ENCODE assay signal across 18 cellular contexts in the genomic region with DNA sequence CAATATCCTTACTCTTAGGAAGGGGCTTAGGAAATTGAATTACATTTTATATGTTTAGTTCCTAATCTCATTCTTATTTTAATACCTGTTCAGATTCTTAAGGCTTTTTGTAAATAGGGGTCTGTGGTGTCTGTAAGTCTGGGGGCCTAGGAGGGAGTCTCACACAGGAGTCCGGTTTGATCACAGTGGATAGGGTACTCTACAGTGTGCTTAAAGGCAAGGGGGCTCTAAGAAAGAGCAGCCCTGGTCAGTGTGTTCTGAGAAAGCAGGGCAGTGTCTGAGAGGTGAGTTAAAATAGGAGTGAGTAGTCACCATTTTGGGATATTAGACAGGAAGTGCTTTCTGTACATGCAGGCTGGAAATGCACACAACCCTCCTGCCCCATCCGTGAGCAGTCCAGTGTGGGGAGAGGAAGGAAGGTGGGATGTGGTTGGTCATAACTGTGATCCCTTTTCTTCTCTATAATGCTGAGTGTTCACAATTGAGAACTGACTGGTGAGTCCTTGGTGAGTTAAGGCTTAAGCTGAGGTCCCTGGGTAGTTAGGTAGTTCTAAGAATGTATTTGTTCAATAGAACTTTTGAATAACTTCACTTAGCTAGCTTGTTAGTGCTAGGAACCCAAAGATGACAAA. TPM values are rescaled to one million over a fixed set of nuclear protein-coding genes. Genes with fewer than 3 reads are reported as not detected.
DNase-seq lines count a peak whose midpoint lies in the region; ATAC-seq, FAIRE-seq and TF ChIP-seq lines count a peak whose summit lies in the region.
"Had no signal": no experiment of that assay in that cellular context is flagged by ENCODE, and none has a peak within 500 bp of the region (broad histone marks: within the 10 kb centered on the region; RNA-seq: fewer than 3 reads in every experiment).

No MANE protein-coding gene starts in this region.

- peak; percentile 11 to 59 for ATAC-seq in natural killer cell treated with Interleukin-12 subunit alpha and Interleukin-12 subunit beta and Interleukin-15 and Interleukin-18, amount 100 ng/mL, for 72 hours
- ATAC-seq in natural killer cell, result no peak
- ATAC-seq: activated CD4-positive, CD25-positive, alpha-beta regulatory T cell treated with anti-CD3 and anti-CD28 coated beads, Interleukin-2, amount 50 U/mL, for 24 hours; GM12878; left colon; naive thymus-derived CD8-positive, alpha-beta T cell; Right ventricle myocardium inferior had no signal

- no peak for TF ChIP-seq CTCF in natural killer cell (IDR thresholded peaks at IDR 0.05)
- TF ChIP-seq CTCF in type B pancreatic cell (conservative IDR thresholded peaks at IDR 0.05), result no peak
- no peak for TF ChIP-seq CTCF in right atrium auricular region (IDR thresholded peaks at IDR 0.05)

- DNase-seq in natural killer cell treated with Interleukin-12 subunit alpha and Interleukin-12 subunit beta and Interleukin-15 and Interleukin-18, amount 100 ng/mL, for 72 hours (ENCODE audit: low spot score), result no peak
- DNase-seq in natural killer cell, result no peak
- DNase-seq in NCI-H146 (lab: John Stamatoyannopoulos, UW), result peak; percentile 43
- DNase-seq in dermis blood vessel endothelial cell, result peak; percentile 27
- no peak for DNase-seq in type B pancreatic cell (ENCODE audit: extremely low spot score, unreplicated experiment)
- no peak for DNase-seq in NCI-H524 (lab: John Stamatoyannopoulos, UW)
- no peak for DNase-seq in right atrium auricular region (ENCODE audit: low spot score)
- no peak for DNase-seq in urothelium cell line (ENCODE audit: low spot score)
- DNase-seq: activated naive CD4-positive, alpha-beta T cell treated with anti-CD3 and anti-CD28 coated beads for 36 hours; activated T-cell treated with anti-CD3 and anti-CD28 coated beads, Interleukin-2, amount 50 U/mL, for 48 hours; amygdala; left colon; MM.1S; naive thymus-derived CD8-positive, alpha-beta T cell; OCI-M1 had no signal

- intact Hi-C loops in natural killer cell (cut with micrococcal nuclease), result no loop called here

- peaks cover 17% of the 10 kb centered on the region for H3K36me3 Mint-ChIP-seq in natural killer cell treated with Interleukin-12 subunit alpha and Interleukin-12 subunit beta and Interleukin-15 and Interleukin-18, amount 100 ng/mL, for 72 hours
- H3K36me3 Mint-ChIP-seq in natural killer cell, result peaks cover 9% of the 10 kb centered on the region
- H3K36me3 Mint-ChIP-seq in type B pancreatic cell, result peaks cover 24% of the 10 kb centered on the region

- H3K4me1 ChIP-seq in right atrium auricular region, result no peaks in the 10 kb centered on the region

- no peak overlapping the region for H3K4me3 ChIP-seq in right atrium auricular region
- H3K4me3 ChIP-seq: GM12878 had no signal

- FAIRE-seq in urothelium cell line (lab: Jason Lieb, UNC), result no peak
- FAIRE-seq: GM12878 had no signal

- H3K9me3 ChIP-seq in right atrium auricular region, result no peaks in the 10 kb centered on the region

- H3K27ac ChIP-seq in right atrium auricular region, result no peak overlapping the region

- peaks cover 7 to 32% of the 10 kb centered on the region in 2 donors for H3K4me1 Mint-ChIP-seq in natural killer cell treated with Interleukin-12 subunit alpha and Interleukin-12 subunit beta and Interleukin-15 and Interleukin-18, amount 100 ng/mL, for 72 hours (ENCODE audit: low read depth in 2 of 2)
- H3K4me1 Mint-ChIP-seq in natural killer cell (peaks cover 13 to 19% of the 10 kb centered on the region in 2 donors), type B pancreatic cell (ENCODE audit: unreplicated experiment) (peaks cover 11% of the 10 kb centered on the region)

- H3K27me3 Mint-ChIP-seq in natural killer cell treated with Interleukin-12 subunit alpha and Interleukin-12 subunit beta and Interleukin-15 and Interleukin-18, amount 100 ng/mL, for 72 hours, result no peaks in the 10 kb centered on the region
- H3K27me3 Mint-ChIP-seq in natural killer cell (ENCODE audit: low read depth in 2 of 2) (no peaks in the 10 kb centered on the region), type B pancreatic cell (no peaks in the 10 kb centered on the region)
- H3K27me3 Mint-ChIP-seq: naive thymus-derived CD8-positive, alpha-beta T cell had no signal

- no peaks in the 10 kb centered on the region for H3K27me3 ChIP-seq in right atrium auricular region

- H3K9me3 Mint-ChIP-seq in natural killer cell treated with Interleukin-12 subunit alpha and Interleukin-12 subunit beta and Interleukin-15 and Interleukin-18, amount 100 ng/mL, for 72 hours, result no peaks in the 10 kb centered on the region
- H3K9me3 Mint-ChIP-seq in natural killer cell, result no peaks in the 10 kb centered on the region
- peaks cover 9% of the 10 kb centered on the region for H3K9me3 Mint-ChIP-seq in type B pancreatic cell
- H3K9me3 Mint-ChIP-seq: activated naive CD4-positive, alpha-beta T cell treated with anti-CD3 and anti-CD28 coated beads for 36 hours; naive thymus-derived CD8-positive, alpha-beta T cell had no signal

- peak overlapping the region; percentile 8 for H3K4me3 Mint-ChIP-seq in natural killer cell treated with Interleukin-12 subunit alpha and Interleukin-12 subunit beta and Interleukin-15 and Interleukin-18, amount 100 ng/mL, for 72 hours
- H3K4me3 Mint-ChIP-seq in natural killer cell, result no peak overlapping the region
- peak overlapping the region; percentile 6 for H3K4me3 Mint-ChIP-seq in type B pancreatic cell
- H3K4me3 Mint-ChIP-seq: activated naive CD4-positive, alpha-beta T cell treated with anti-CD3 and anti-CD28 coated beads for 36 hours; naive thymus-derived CD8-positive, alpha-beta T cell had no signal

- no peaks in the 10 kb centered on the region for H3K36me3 ChIP-seq in right atrium auricular region

- H3K27ac Mint-ChIP-seq in natural killer cell treated with Interleukin-12 subunit alpha and Interleukin-12 subunit beta and Interleukin-15 and Interleukin-18, amount 100 ng/mL, for 72 hours, result peak overlapping the region; percentile 2 to 43
- H3K27ac Mint-ChIP-seq in natural killer cell (no peak overlapping the region), type B pancreatic cell (peak overlapping the region; percentile 76)
- H3K27ac Mint-ChIP-seq: activated naive CD4-positive, alpha-beta T cell treated with anti-CD3 and anti-CD28 coated beads for 36 hours had no signal

RNA-seq across cellular contexts. Expression of a gene that starts 50.0 kb away (rescaled TPM):
- total RNA-seq in natural killer cell treated with Interleukin-12 subunit alpha and Interleukin-12 subunit beta and Interleukin-15 and Interleukin-18, amount 100 ng/mL, for 72 hours, result 10 to 100 TPM; 33.7 to 43.8 TPM
- total RNA-seq in natural killer cell, result 10 to 100 TPM; 26.0 to 32.8 (median 28.9) TPM
- 24.9 and 28.1 TPM in 2 replicates for total RNA-seq in dermis blood vessel endothelial cell
- total RNA-seq in type B pancreatic cell (ENCODE audit: low replicate concordance), result 19.2 and 21.0 TPM in 2 replicates
- total RNA-seq in right atrium auricular region, result 10 to 100 TPM in 1 of 2 donors, 1 to 10 TPM in 1; 8.8 to 10.5 TPM

Comparison
In these comparisons a context has a peak if more than half of its experiments do, and no peak if none do; other contexts are left out.
1. ATAC-seq: peak in natural killer cell treated with Interleukin-12 subunit alpha and Interleukin-12 subunit beta and Interleukin-15 and Interleukin-18, amount 100 ng/mL, for 72 hours (2 of 2); none in natural killer cell (0 of 3).
2. H3K27ac Mint-ChIP-seq: peak in natural killer cell treated with Interleukin-12 subunit alpha and Interleukin-12 subunit beta and Interleukin-15 and Interleukin-18, amount 100 ng/mL, for 72 hours (2 of 2) and type B pancreatic cell (single experiment); none in natural killer cell (0 of 2).
3. DNase-seq: peak in NCI-H146 (single experiment) and dermis blood vessel endothelial cell (single experiment); none in natural killer cell treated with Interleukin-12 subunit alpha and Interleukin-12 subunit beta and Interleukin-15 and Interleukin-18, amount 100 ng/mL, for 72 hours (single experiment), natural killer cell (single experiment), type B pancreatic cell (single experiment), NCI-H524 (0 of 2), right atrium auricular region (single experiment) and urothelium cell line (single experiment).